In genomic region chr14:50744242-50744641, GRCh38 we compare ENCODE assay signal across 1 cellular context.
TF ChIP-seq lines count a peak whose summit lies in the region.

No MANE protein-coding gene starts in this region.

TF ChIP-seq in IMR-90, 13 proteins besides CTCF, POLR2A, EP300 and RAD21:
- TF ChIP-seq SMC3 (IDR thresholded peaks at IDR 0.05; ENCODE audit: low read depth, low read length): no peak
- TF ChIP-seq NFE2L2 (IDR thresholded peaks at IDR 0.05; ENCODE audit: low read depth, low read length): no peak
- TF ChIP-seq USF2 (IDR thresholded peaks at IDR 0.05; ENCODE audit: low read depth, low read length): no peak
- TF ChIP-seq CHD1 (IDR thresholded peaks at IDR 0.05; ENCODE audit: low read depth, low read length): no peak
- no peak for TF ChIP-seq MAZ (IDR thresholded peaks at IDR 0.05; ENCODE audit: borderline replicate concordance, low read depth, low read length)
- no peak for TF ChIP-seq MXI1 (IDR thresholded peaks at IDR 0.05; ENCODE audit: borderline replicate concordance, low read depth, low read length)
- no peak for TF ChIP-seq FOS (IDR thresholded peaks at IDR 0.05; ENCODE audit: low read depth, low read length)
- no peak for TF ChIP-seq CEBPB (IDR thresholded peaks at IDR 0.05; ENCODE audit: low read depth, low read length)
- no peak for TF ChIP-seq BHLHE40 (IDR thresholded peaks at IDR 0.05; ENCODE audit: low read depth, low read length)
- TF ChIP-seq RFX5 (IDR thresholded peaks at IDR 0.05; ENCODE audit: low read depth, low read length): no peak
